In the genomic region with DNA sequence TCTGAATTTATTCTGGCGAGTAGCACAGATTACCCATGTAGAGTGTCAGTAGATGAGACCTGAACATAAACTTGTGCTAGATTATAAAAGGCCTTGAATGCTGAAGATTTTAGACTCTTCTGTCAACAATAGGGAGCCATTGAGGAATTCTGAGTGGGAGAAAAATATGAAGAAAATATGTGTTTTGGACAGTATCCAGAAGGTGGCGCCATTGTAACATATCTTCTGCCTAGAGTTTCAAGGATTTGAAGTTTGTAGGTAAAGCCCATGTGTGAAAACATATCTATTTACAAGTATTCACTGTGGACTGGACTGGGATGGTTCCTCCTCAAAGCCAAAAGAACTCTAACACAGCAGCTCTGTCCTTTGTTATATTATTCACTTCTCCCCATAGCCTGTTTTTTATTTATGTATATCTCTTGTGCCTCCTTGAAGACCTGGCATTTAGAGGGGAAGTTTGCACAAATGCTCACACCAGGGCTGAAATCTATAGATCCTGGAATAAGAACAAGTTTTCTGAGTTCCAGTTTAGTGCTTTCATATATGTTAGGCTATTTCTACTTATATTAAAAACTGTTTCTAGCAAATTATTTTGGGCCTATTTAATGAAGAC, we compare ENCODE assay signal across 9 cellular contexts.
DNase-seq lines count a peak whose midpoint lies in the region; ATAC-seq and TF ChIP-seq lines count a peak whose summit lies in the region.
"Had no signal": no experiment of that assay in that cellular context is flagged by ENCODE, and none has a peak within 500 bp of the region (broad histone marks: within the 10 kb centered on the region; RNA-seq: fewer than 3 reads in every experiment).

No MANE protein-coding gene starts in this region.

- no peaks in the 10 kb centered on the region for H3K79me2 ChIP-seq in hepatocyte

- CTCF ChIA-PET in Calu3 (lab: Charles Lee), result no interaction called here
- CTCF ChIA-PET in activated CD4-positive, alpha-beta memory T cell treated with anti-CD3 and anti-CD28 coated beads for 36 hours (lab: Charles Lee), result interaction anchor here (0.7 to 1.6 kb wide), 3 partner anchors 10 to 58 kb away, joined by 3 to 6 read pairs (median 4); no protein-coding TSS in a partner anchor

- H3K36me3 ChIP-seq in hepatocyte (replicated peaks; ENCODE audit: insufficient read depth, low read depth), result no peaks in the 10 kb centered on the region

- no peak overlapping the region for H2AFZ ChIP-seq in hepatocyte

- H3K4me1 ChIP-seq in hepatocyte (ENCODE audit: insufficient read depth), result peaks cover 19% of the 10 kb centered on the region

- H3K27me3 Mint-ChIP-seq in Calu3 (ENCODE audit: unreplicated experiment) (peaks cover 43% of the 10 kb centered on the region), type B pancreatic cell (peaks cover 32% of the 10 kb centered on the region)
- no peaks in the 10 kb centered on the region for H3K27me3 Mint-ChIP-seq in activated CD4-positive, alpha-beta memory T cell treated with anti-CD3 and anti-CD28 coated beads for 36 hours

- DNase-seq in Calu3 (peak; percentile 46), NCI-H2029 treated with DMSO at 0.1 percent for 48 hours (lab: John Stamatoyannopoulos, UW) (peak; percentile 51), hepatocyte (ENCODE audit: low spot score) (peak; percentile 79), type B pancreatic cell (ENCODE audit: extremely low spot score, unreplicated experiment) (no peak)
- DNase-seq in activated CD4-positive, alpha-beta memory T cell treated with anti-CD3 and anti-CD28 coated beads for 36 hours, result no peak

- WGBS in hepatocyte (ENCODE audit: low lambda C conversion rate, missing lambda C conversion rate), result 21% methylated on average over 2 of the region's 2 CpGs

- H3K4me3 Mint-ChIP-seq in Calu3 (ENCODE audit: low read depth, unreplicated experiment), result no peak overlapping the region
- H3K4me3 Mint-ChIP-seq in type B pancreatic cell, result no peak overlapping the region
- H3K4me3 Mint-ChIP-seq in activated CD4-positive, alpha-beta memory T cell treated with anti-CD3 and anti-CD28 coated beads for 36 hours, result no peak overlapping the region
- H3K4me3 Mint-ChIP-seq: T-helper 1 cell treated with Interleukin-12 subunit alpha and Interleukin-12 subunit beta and Interleukin-4 antibody, amounts not matched to agents 30 μg/mL and 1 μg/mL, for 36 hours had no signal

- H3K27me3 ChIP-seq in hepatocyte, result no peaks in the 10 kb centered on the region

- H3K27ac ChIP-seq in VCaP, result peak overlapping the region; percentile 71
- H3K27ac ChIP-seq in hepatocyte, result no peak overlapping the region

- BruUV-seq in Calu3 (replicated peaks; lab: Mats Ljungman, UMichigan), result no TSS peak

- H4K20me1 ChIP-seq in hepatocyte (ENCODE audit: insufficient read depth, poor library complexity, severe bottlenecking), result no peaks in the 10 kb centered on the region

- no peak overlapping the region for H3K4me3 ChIP-seq in hepatocyte

- peak; percentile 62 for ATAC-seq in GM21737 (IDR thresholded peaks at IDR 0.05; ENCODE audit: unreplicated experiment)
- no peak for ATAC-seq in GM21529 (IDR thresholded peaks at IDR 0.05; ENCODE audit: unreplicated experiment)

- no peaks in the 10 kb centered on the region for H3K9me2 ChIP-seq in hepatocyte (replicated peaks; ENCODE audit: insufficient read depth)

- no peaks in the 10 kb centered on the region for H3K9me3 ChIP-seq in hepatocyte (ENCODE audit: low read depth)

- H3K36me3 Mint-ChIP-seq in Calu3 (ENCODE audit: insufficient read depth, unreplicated experiment), result no peaks in the 10 kb centered on the region
- no peaks in the 10 kb centered on the region for H3K36me3 Mint-ChIP-seq in type B pancreatic cell
- no peaks in the 10 kb centered on the region for H3K36me3 Mint-ChIP-seq in activated CD4-positive, alpha-beta memory T cell treated with anti-CD3 and anti-CD28 coated beads for 36 hours

- peak; percentile 59 for TF ChIP-seq CTCF in Calu3 (IDR thresholded peaks at IDR 0.05; ENCODE audit: unreplicated experiment)
- peak; percentile 76 for TF ChIP-seq CTCF in VCaP (conservative IDR thresholded peaks at IDR 0.05)
- TF ChIP-seq CTCF in hepatocyte (IDR thresholded peaks at IDR 0.05; ENCODE audit: poor library complexity), result peak; percentile 69
- TF ChIP-seq CTCF in type B pancreatic cell (conservative IDR thresholded peaks at IDR 0.05), result peak; percentile 82

- no peak overlapping the region for H3K4me2 ChIP-seq in hepatocyte

- H3K9me3 Mint-ChIP-seq in Calu3 (ENCODE audit: low read depth, unreplicated experiment) (no peaks in the 10 kb centered on the region), type B pancreatic cell (no peaks in the 10 kb centered on the region)
- H3K9me3 Mint-ChIP-seq in activated CD4-positive, alpha-beta memory T cell treated with anti-CD3 and anti-CD28 coated beads for 36 hours, result no peaks in the 10 kb centered on the region
- H3K9me3 Mint-ChIP-seq: T-helper 1 cell treated with Interleukin-12 subunit alpha and Interleukin-12 subunit beta and Interleukin-4 antibody, amounts not matched to agents 30 μg/mL and 1 μg/mL, for 36 hours had no signal

- POLR2A ChIA-PET in activated CD4-positive, alpha-beta memory T cell treated with anti-CD3 and anti-CD28 coated beads for 36 hours (lab: Charles Lee), result no interaction called here

- H3K4me1 Mint-ChIP-seq in Calu3 (ENCODE audit: low read depth, unreplicated experiment) (no peaks in the 10 kb centered on the region), type B pancreatic cell (ENCODE audit: unreplicated experiment) (peaks cover 35% of the 10 kb centered on the region)
- no peaks in the 10 kb centered on the region for H3K4me1 Mint-ChIP-seq in activated CD4-positive, alpha-beta memory T cell treated with anti-CD3 and anti-CD28 coated beads for 36 hours (ENCODE audit: low read depth)

- no peak overlapping the region for H3K27ac Mint-ChIP-seq in Calu3 (ENCODE audit: unreplicated experiment)
- H3K27ac Mint-ChIP-seq in type B pancreatic cell, result no peak overlapping the region
- H3K27ac Mint-ChIP-seq in activated CD4-positive, alpha-beta memory T cell treated with anti-CD3 and anti-CD28 coated beads for 36 hours, result no peak overlapping the region
- H3K27ac Mint-ChIP-seq: T-helper 1 cell treated with Interleukin-12 subunit alpha and Interleukin-12 subunit beta and Interleukin-4 antibody, amounts not matched to agents 30 μg/mL and 1 μg/mL, for 36 hours had no signal

- intact Hi-C loops in Calu3 (cut with micrococcal nuclease; ENCODE audit: unreplicated experiment), result loop anchor here (1.0 to 10.0 kb wide), 4 partner anchors 82 to 1428 kb away; no protein-coding TSS in a partner anchor
- intact Hi-C loops in activated CD4-positive, alpha-beta memory T cell treated with anti-CD3 and anti-CD28 coated beads for 36 hours (cut with micrococcal nuclease), result loop anchor here (5.0 kb wide), 2 partner anchors 927 to 1432 kb away; no protein-coding TSS in a partner anchor

Comparison
In these comparisons a context has a peak if more than half of its experiments do, and no peak if none do; other contexts are left out.
1. DNase-seq: peak in Calu3 (single experiment), NCI-H2029 treated with DMSO at 0.1 percent for 48 hours (single experiment) and hepatocyte (single experiment); none in type B pancreatic cell (single experiment) and activated CD4-positive, alpha-beta memory T cell treated with anti-CD3 and anti-CD28 coated beads for 36 hours (single experiment).
2. Peak in every context shown above with its lines, with median percentiles within 50 percentile points of each other: CTCF ChIP-seq.